ENCODE assay signal across 1 cellular context in the genomic region with DNA sequence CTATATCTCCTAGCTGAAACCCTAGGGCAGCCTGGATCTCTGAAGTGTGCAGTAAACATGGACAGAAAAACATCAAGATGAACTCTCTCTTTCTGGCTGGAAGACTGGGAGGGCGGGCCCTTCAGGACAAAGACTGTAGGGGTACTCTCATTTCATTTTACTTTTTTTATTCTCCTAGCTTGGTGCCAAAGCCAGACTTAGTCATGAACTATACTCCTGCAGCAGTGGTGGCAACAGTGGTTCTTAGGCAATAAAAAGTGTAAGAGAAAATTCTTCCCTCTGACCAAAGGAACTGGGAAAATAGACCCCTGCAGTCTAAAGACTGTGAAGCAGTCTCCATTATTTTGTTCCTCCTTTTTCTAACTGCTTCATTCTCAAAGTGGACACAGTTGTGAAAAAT.
TF ChIP-seq lines count a peak whose summit lies in the region.

No MANE protein-coding gene starts in this region.

TF ChIP-seq in GM12878, 131 proteins besides CTCF, POLR2A, EP300 and RAD21:
- TF ChIP-seq RELA (IDR thresholded peaks at IDR 0.05; ENCODE audit: borderline replicate concordance, partially characterized antibody) = no peak
- TF ChIP-seq, protein P1, sequence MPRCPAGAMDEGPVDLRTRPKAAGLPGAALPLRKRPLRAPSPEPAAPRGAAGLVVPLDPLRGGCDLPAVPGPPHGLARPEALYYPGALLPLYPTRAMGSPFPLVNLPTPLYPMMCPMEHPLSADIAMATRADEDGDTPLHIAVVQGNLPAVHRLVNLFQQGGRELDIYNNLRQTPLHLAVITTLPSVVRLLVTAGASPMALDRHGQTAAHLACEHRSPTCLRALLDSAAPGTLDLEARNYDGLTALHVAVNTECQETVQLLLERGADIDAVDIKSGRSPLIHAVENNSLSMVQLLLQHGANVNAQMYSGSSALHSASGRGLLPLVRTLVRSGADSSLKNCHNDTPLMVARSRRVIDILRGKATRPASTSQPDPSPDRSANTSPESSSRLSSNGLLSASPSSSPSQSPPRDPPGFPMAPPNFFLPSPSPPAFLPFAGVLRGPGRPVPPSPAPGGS (IDR thresholded peaks at IDR 0.05; ENCODE audit: borderline replicate concordance, insufficient read depth, low read depth, low read length, poor library complexity, severe bottlenecking) = no peak
- TF ChIP-seq RB1 (IDR thresholded peaks at IDR 0.05; ENCODE audit: borderline replicate concordance) = no peak
